8 cellular contexts compared by ENCODE assay signal in genomic region chr10:27742195-27742925, GRCh38. TPM values are rescaled to one million over a fixed set of nuclear protein-coding genes. Genes with fewer than 3 reads are reported as not detected.
DNase-seq lines count a peak whose midpoint lies in the region; ATAC-seq and TF ChIP-seq lines count a peak whose summit lies in the region.

No MANE protein-coding gene starts in this region.

- H3K27ac ChIP-seq in GM23338 (ENCODE audit: low read depth), result no peak overlapping the region

- H3K27ac Mint-ChIP-seq in GM23338, result no peak overlapping the region

- in situ Hi-C loops in G401 (cut with HindIII; ENCODE audit: low sequenced_read_pairs) (no loop called here), astrocyte of the spinal cord (cut with HindIII; ENCODE audit: low sequenced_read_pairs) (no loop called here)

- H3K79me2 ChIP-seq in GM23338 (replicated peaks; ENCODE audit: insufficient read depth), result no peaks in the 10 kb centered on the region

- peaks cover 4% of the 10 kb centered on the region; the same call in 1 of the 3 replicates for H3K36me3 Mint-ChIP-seq in GM23338 (ENCODE audit: low read depth)

- peak overlapping the region; percentile 92 for H3K4me3 Mint-ChIP-seq in GM23338

- peak; percentile 51 for DNase-seq in G401 (ENCODE audit: low spot score)
- peak; percentile 89 for DNase-seq in GM23338 (ENCODE audit: low spot score)
- DNase-seq in LNCaP clone FGC (ENCODE audit: low read depth), result peak; percentile 51
- DNase-seq in T-helper 22 cell (ENCODE audit: low read depth), result peak; percentile 20
- DNase-seq in astrocyte of the spinal cord (ENCODE audit: low read depth, low spot score), result peak; percentile 89
- peak; percentile 82 for DNase-seq in sciatic nerve (ENCODE audit: low spot score)
- no peak for DNase-seq in cerebellar nuclear complex (lab: John Stamatoyannopoulos, UW)

- H3F3A ChIP-seq in GM23338 (replicated peaks; ENCODE audit: low read depth), result 0 out of 2 replicates have a peak, but pooled peaks cover 12% of the 10 kb centered on the region

- H3K9me2 ChIP-seq in GM23338 (ENCODE audit: insufficient read depth), result no peaks in the 10 kb centered on the region

- H3K27me3 ChIP-seq in GM23338 (ENCODE audit: insufficient read depth), result peaks cover 81% of the 10 kb centered on the region

- ATAC-seq in GM23338 (peak; percentile 39), sciatic nerve (peak; percentile 92)

- H3K4me1 Mint-ChIP-seq in GM23338, result peaks cover 30% of the 10 kb centered on the region

- peak overlapping the region; percentile 96 for H3K4me2 ChIP-seq in GM23338

- H3K36me3 ChIP-seq in GM23338 (ENCODE audit: insufficient read depth), result no peaks in the 10 kb centered on the region

- H2AFZ ChIP-seq in GM23338, result peak overlapping the region; percentile 98

- intact Hi-C loops in sciatic nerve (cut with DNase I), result no loop called here

- TF ChIP-seq CTCF in GM23338 (conservative IDR thresholded peaks at IDR 0.05; ENCODE audit: low read depth in 2 of 2), result peak; percentile 53 to 70
- TF ChIP-seq CTCF in LNCaP clone FGC (IDR thresholded peaks at IDR 0.05; ENCODE audit: control insufficient read depth, extremely low read depth, insufficient read depth), result peak; percentile 84
- TF ChIP-seq CTCF in astrocyte of the spinal cord (IDR thresholded peaks at IDR 0.05; ENCODE audit: low read depth, low read length), result peak; percentile 76

- H3K9me3 Mint-ChIP-seq in GM23338, result peaks cover 6% of the 10 kb centered on the region

- no peaks in the 10 kb centered on the region for H4K20me1 ChIP-seq in GM23338 (replicated peaks; ENCODE audit: insufficient read depth)

- peak overlapping the region; percentile 88 for H3K4me3 ChIP-seq in GM23338
- peak overlapping the region; percentile 55 for H3K4me3 ChIP-seq in LNCaP clone FGC (ENCODE audit: low read depth, low read length)
- H3K4me3 ChIP-seq in astrocyte of the spinal cord (ENCODE audit: low read depth, low read length), result peak overlapping the region; percentile 46
- H3K4me3 ChIP-seq in iPS-11a (ENCODE audit: low read depth, low read length), result peak overlapping the region; percentile 57

- H3K27me3 Mint-ChIP-seq in GM23338 (ENCODE audit: insufficient read depth, low read depth, poor library complexity), result peaks cover 64% of the 10 kb centered on the region

- peaks cover 24% of the 10 kb centered on the region; the same call in 1 of the 2 replicates for H3K4me1 ChIP-seq in GM23338 (ENCODE audit: insufficient read depth)

TF ChIP-seq in GM23338, 12 proteins besides CTCF, POLR2A, EP300 and RAD21 (continues in another document):
- TF ChIP-seq POLR2AphosphoS5 (IDR thresholded peaks at IDR 0.05; ENCODE audit: low read depth) (no peak), CREB1 (CRISPR knock-in tag; IDR thresholded peaks at IDR 0.05; ENCODE audit: low read depth) (no peak), JUNB (IDR thresholded peaks at IDR 0.05; ENCODE audit: unreplicated experiment) (no peak), ZNF331 (CRISPR knock-in tag; IDR thresholded peaks at IDR 0.05; ENCODE audit: low read depth) (no peak), ZNF462 (CRISPR knock-in tag; IDR thresholded peaks at IDR 0.05) (no peak), NANOG (IDR thresholded peaks at IDR 0.05; ENCODE audit: borderline replicate concordance) (no peak), REST (IDR thresholded peaks at IDR 0.05; ENCODE audit: unreplicated experiment) (no peak), ETS1 (IDR thresholded peaks at IDR 0.05) (no peak), STAT1 (IDR thresholded peaks at IDR 0.05; ENCODE audit: unreplicated experiment) (no peak)

RNA-seq across cellular contexts. Expression of gene MKX, which starts 3.3 kb away (rescaled TPM):
- not detected in 2 replicates for total RNA-seq in G401 (2014; rRNA removed; shearing (Covaris generic))
- 0.97 and 1.6 TPM in 2 replicates for total RNA-seq in GM23338 (2014; rRNA removed; shearing (Covaris generic))
- 0.47 and 0.66 TPM in 2 replicates for polyA plus RNA-seq in GM23338 (2016; fragmentation: Nextera tagmentation; extraction: Ambion mirVana)
- 0.94 TPM for total RNA-seq in sciatic nerve

Comparison
In these comparisons a context has a peak if more than half of its experiments do, and no peak if none do; other contexts are left out.
1. DNase-seq: peak in G401 (single experiment), GM23338 (single experiment), LNCaP clone FGC (single experiment), T-helper 22 cell (single experiment), astrocyte of the spinal cord (single experiment) and sciatic nerve (single experiment); none in cerebellar nuclear complex (0 of 2).
2. Peak in every context shown above with its lines, with median percentiles within 50 percentile points of each other: H3K4me3 ChIP-seq and CTCF ChIP-seq.